ENCODE assay signal across 11 cellular contexts in genomic region chr5:143119301-143119769, GRCh38.
DNase-seq lines count a peak whose midpoint lies in the region; ATAC-seq and TF ChIP-seq lines count a peak whose summit lies in the region.
"Had no signal": no experiment of that assay in that cellular context is flagged by ENCODE, and none has a peak within 500 bp of the region (broad histone marks: within the 10 kb centered on the region; RNA-seq: fewer than 3 reads in every experiment).

No MANE protein-coding gene starts in this region.

- H3K4me1 ChIP-seq in thyroid gland: no peaks in the 10 kb centered on the region

- peaks cover 20% of the 10 kb centered on the region for H3K36me3 Mint-ChIP-seq in activated CD4-positive, alpha-beta T cell treated with anti-CD3 and anti-CD28 coated beads, Interleukin-2, amount 10 ng/mL, durations not matched to agents 24 days and 14 days (ENCODE audit: low read depth)
- H3K36me3 Mint-ChIP-seq in stimulated activated naive B cell treated with anti-CD40 and anti-IgM and Interleukin-4, amounts not matched to agents 10 μg/mL and 1 μg/mL and 100 μg/mL, for 72 hours: peaks cover 2 to 14% of the 10 kb centered on the region in 2 donors
- H3K36me3 Mint-ChIP-seq in CD4-positive, alpha-beta T cell (ENCODE audit: low read depth): peaks cover 22% of the 10 kb centered on the region

- POLR2A ChIA-PET in CD4-positive, alpha-beta T cell (lab: Charles Lee): no interaction called here

- H3K27me3 ChIP-seq in CD4-positive, alpha-beta T cell (ENCODE audit: control insufficient read depth, insufficient read depth, low read length): no peaks in the 10 kb centered on the region
- no peaks in the 10 kb centered on the region for H3K27me3 ChIP-seq in thyroid gland
- H3K27me3 ChIP-seq: foreskin keratinocyte, tibial artery had no signal

- no peak overlapping the region for H3K4me3 Mint-ChIP-seq in activated CD4-positive, alpha-beta T cell treated with anti-CD3 and anti-CD28 coated beads, Interleukin-2, amount 10 ng/mL, durations not matched to agents 24 days and 14 days
- no peak overlapping the region for H3K4me3 Mint-ChIP-seq in stimulated activated naive B cell treated with anti-CD40 and anti-IgM and Interleukin-4, amounts not matched to agents 10 μg/mL and 1 μg/mL and 100 μg/mL, for 72 hours
- H3K4me3 Mint-ChIP-seq in CD4-positive, alpha-beta T cell: no peak overlapping the region

- no peak for TF ChIP-seq POLR2A in thyroid gland (IDR thresholded peaks at IDR 0.05)

- no peaks in the 10 kb centered on the region for H3K9me3 ChIP-seq in CD4-positive, alpha-beta T cell (ENCODE audit: control insufficient read depth, low read length)
- no peaks in the 10 kb centered on the region for H3K9me3 ChIP-seq in thyroid gland
- H3K9me3 ChIP-seq: tibial artery had no signal

- H3K27ac Mint-ChIP-seq in activated CD4-positive, alpha-beta T cell treated with anti-CD3 and anti-CD28 coated beads, Interleukin-2, amount 10 ng/mL, durations not matched to agents 24 days and 14 days: peak overlapping the region; percentile 68
- peak overlapping the region; percentile 32 for H3K27ac Mint-ChIP-seq in stimulated activated naive B cell treated with anti-CD40 and anti-IgM and Interleukin-4, amounts not matched to agents 10 μg/mL and 1 μg/mL and 100 μg/mL, for 72 hours
- H3K27ac Mint-ChIP-seq in CD4-positive, alpha-beta T cell: no peak overlapping the region

- no peak overlapping the region for H3K4me3 ChIP-seq in thyroid gland (replicated peaks in 1 of 3)
- H3K4me3 ChIP-seq: tibial artery had no signal

- intact Hi-C loops in activated CD4-positive, alpha-beta T cell treated with anti-CD3 and anti-CD28 coated beads, Interleukin-2, amount 10 ng/mL, durations not matched to agents 24 days and 14 days (cut with micrococcal nuclease): loop anchor here (5.0 kb wide), 1 partner anchor 1073 kb away; no protein-coding TSS in a partner anchor
- intact Hi-C loops in CD4-positive, alpha-beta T cell (cut with DNase I, micrococcal nuclease): no loop called here
- intact Hi-C loops in thyroid gland (cut with DNase I): no loop called here

- H3K9me3 Mint-ChIP-seq in activated CD4-positive, alpha-beta T cell treated with anti-CD3 and anti-CD28 coated beads, Interleukin-2, amount 10 ng/mL, durations not matched to agents 24 days and 14 days: no peaks in the 10 kb centered on the region
- H3K9me3 Mint-ChIP-seq in stimulated activated naive B cell treated with anti-CD40 and anti-IgM and Interleukin-4, amounts not matched to agents 10 μg/mL and 1 μg/mL and 100 μg/mL, for 72 hours: no peaks in the 10 kb centered on the region
- no peaks in the 10 kb centered on the region for H3K9me3 Mint-ChIP-seq in CD4-positive, alpha-beta T cell

- DNase-seq in activated CD4-positive, alpha-beta T cell treated with anti-CD3 and anti-CD28 coated beads, Interleukin-2, amount 10 ng/mL, durations not matched to agents 24 days and 14 days: no peak
- DNase-seq in activated CD4-positive, alpha-beta T cell treated with anti-CD3 and anti-CD28 coated beads for 48 hours: no peak
- DNase-seq in NOMO-1 treated with DMSO at 0.1 percent for 48 hours (lab: John Stamatoyannopoulos, UW; ENCODE audit: unreplicated experiment) (peak; percentile 69), DMS53 treated with DMSO at 0.1 percent for 48 hours (lab: John Stamatoyannopoulos, UW; ENCODE audit: unreplicated experiment) (no peak), thyroid gland (no peak)
- no peak for DNase-seq in stimulated activated naive B cell treated with anti-CD40 and anti-IgM and Interleukin-4, amounts not matched to agents 10 μg/mL and 1 μg/mL and 100 μg/mL, for 72 hours
- no peak for DNase-seq in CD4-positive, alpha-beta T cell
- DNase-seq: foreskin keratinocyte, NCI-H510A treated with DMSO at 0.1 percent for 48 hours, tibial artery had no signal

- no peaks in the 10 kb centered on the region for H3K27me3 Mint-ChIP-seq in activated CD4-positive, alpha-beta T cell treated with anti-CD3 and anti-CD28 coated beads, Interleukin-2, amount 10 ng/mL, durations not matched to agents 24 days and 14 days
- H3K27me3 Mint-ChIP-seq in stimulated activated naive B cell treated with anti-CD40 and anti-IgM and Interleukin-4, amounts not matched to agents 10 μg/mL and 1 μg/mL and 100 μg/mL, for 72 hours: no peaks in the 10 kb centered on the region
- no peaks in the 10 kb centered on the region for H3K27me3 Mint-ChIP-seq in CD4-positive, alpha-beta T cell

- no peak for TF ChIP-seq CTCF in CD4-positive, alpha-beta T cell (IDR thresholded peaks at IDR 0.05)
- no peak for TF ChIP-seq CTCF in thyroid gland (IDR thresholded peaks at IDR 0.05)

- no peaks in the 10 kb centered on the region for H3K36me3 ChIP-seq in thyroid gland
- H3K36me3 ChIP-seq: tibial artery had no signal

- 77 to 86% methylated on average over 2 of the region's 2 CpGs for WGBS in thyroid gland, 2 donors

- ATAC-seq in HG02588 (IDR thresholded peaks at IDR 0.05; ENCODE audit: unreplicated experiment): peak; percentile 39
- peak; percentile 66 to 69 for ATAC-seq in stimulated activated naive B cell treated with anti-CD40 and anti-IgM and Interleukin-4, amounts not matched to agents 10 μg/mL and 1 μg/mL and 100 μg/mL, for 72 hours (replicated peaks)
- no peak for ATAC-seq in CD4-positive, alpha-beta T cell (ENCODE audit: poor library complexity)
- ATAC-seq: foreskin keratinocyte had no signal

- no peak overlapping the region for H3K27ac ChIP-seq in CD4-positive, alpha-beta T cell (ENCODE audit: low read depth, low read length)
- H3K27ac ChIP-seq in thyroid gland: no peak overlapping the region
- H3K27ac ChIP-seq: foreskin keratinocyte, tibial artery had no signal

- CTCF ChIA-PET in CD4-positive, alpha-beta T cell (lab: Charles Lee): no interaction called here

- H3K4me1 Mint-ChIP-seq in activated CD4-positive, alpha-beta T cell treated with anti-CD3 and anti-CD28 coated beads, Interleukin-2, amount 10 ng/mL, durations not matched to agents 24 days and 14 days: peaks cover 32% of the 10 kb centered on the region
- peaks cover 26 to 49% of the 10 kb centered on the region in 2 donors for H3K4me1 Mint-ChIP-seq in stimulated activated naive B cell treated with anti-CD40 and anti-IgM and Interleukin-4, amounts not matched to agents 10 μg/mL and 1 μg/mL and 100 μg/mL, for 72 hours
- H3K4me1 Mint-ChIP-seq in CD4-positive, alpha-beta T cell (ENCODE audit: low read depth): no peaks in the 10 kb centered on the region
